In the genomic region with DNA sequence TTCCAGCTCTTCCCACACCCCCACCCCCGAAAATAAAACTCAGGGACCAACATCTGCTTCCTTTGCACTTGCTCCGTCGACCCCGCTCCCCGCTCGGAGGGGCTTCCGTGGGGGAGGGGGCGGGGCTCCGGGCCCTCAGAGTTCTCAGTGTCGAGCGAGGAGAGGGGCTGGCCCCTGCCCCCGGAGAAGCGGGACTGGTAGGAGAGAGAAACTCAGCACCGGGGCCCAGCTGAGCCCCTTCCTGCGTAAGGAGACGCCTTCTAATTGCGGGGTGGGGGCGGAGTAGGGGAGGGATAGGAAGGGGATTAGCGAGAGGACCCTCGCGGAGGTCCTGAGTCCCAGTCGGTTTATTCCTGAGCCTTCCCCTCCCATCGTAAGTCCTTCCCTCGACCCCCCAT, we compare ENCODE assay signal across 14 cellular contexts. TPM values are rescaled to one million over a fixed set of nuclear protein-coding genes. Genes with fewer than 3 reads are reported as not detected.
DNase-seq lines count a peak whose midpoint lies in the region; ATAC-seq and TF ChIP-seq lines count a peak whose summit lies in the region.
"Had no signal": no experiment of that assay in that cellular context is flagged by ENCODE, and none has a peak within 500 bp of the region (broad histone marks: within the 10 kb centered on the region; RNA-seq: fewer than 3 reads in every experiment).

No MANE protein-coding gene starts in this region.

- H3K9me3 Mint-ChIP-seq in progenitor cell of endocrine pancreas (ENCODE audit: low read depth) = no peaks in the 10 kb centered on the region

- no peaks in the 10 kb centered on the region for H4K20me1 ChIP-seq in DOHH2 (ENCODE audit: control insufficient read depth, insufficient read depth, low read depth, low read length)

- peak overlapping the region; percentile 28 for H3K27ac ChIP-seq in DOHH2 (ENCODE audit: low read depth, low read length)
- peak overlapping the region; percentile 49 to 94 (median 86) for H3K27ac ChIP-seq in Peyer's patch
- peak overlapping the region in 2 of 4 donors; percentile 10 to 50 for H3K27ac ChIP-seq in esophagus squamous epithelium
- H3K27ac ChIP-seq: pancreas had no signal

- H3K4me3 ChIP-seq in DOHH2 (ENCODE audit: low read length) (peak overlapping the region; percentile 67), Peyer's patch (peak overlapping the region; percentile 31 to 68 (median 56)), esophagus squamous epithelium (peak overlapping the region in 3 of 4 donors; percentile 47 to 69 (median 53))

- WGBS in esophagus squamous epithelium, 2 donors = 12 to 20% methylated on average over 6 to 9 of the region's 24 CpGs

- TF ChIP-seq POLR2A in Peyer's patch (IDR thresholded peaks at IDR 0.05) = no peak
- TF ChIP-seq POLR2A in esophagus squamous epithelium (IDR thresholded peaks at IDR 0.05) = no peak

- H3K27ac Mint-ChIP-seq in progenitor cell of endocrine pancreas = no peak overlapping the region

- no peaks in the 10 kb centered on the region for H3K36me3 Mint-ChIP-seq in progenitor cell of endocrine pancreas (ENCODE audit: insufficient read depth)

- H3K27me3 ChIP-seq in DOHH2 (ENCODE audit: control insufficient read depth, low read length) (no peaks in the 10 kb centered on the region), Peyer's patch (no peaks in the 10 kb centered on the region), esophagus squamous epithelium (peaks cover 0 to 63% (median 4%) of the 10 kb centered on the region in 4 donors)
- H3K27me3 ChIP-seq: pancreas had no signal

- H3K9me2 ChIP-seq in DOHH2 (replicated peaks; ENCODE audit: control insufficient read depth, low read length) = no peaks in the 10 kb centered on the region

- peak in 1 of 3 donors; percentile 54 for DNase-seq in Peyer's patch
- DNase-seq in esophagus squamous epithelium (lab: John Stamatoyannopoulos, UW) = no peak
- no peak for DNase-seq in progenitor cell of endocrine pancreas (ENCODE audit: low spot score, unreplicated experiment)
- no peak for DNase-seq in pons (ENCODE audit: low spot score)
- DNase-seq in NCI-H2081 treated with DMSO at 0.1 percent for 48 hours (lab: John Stamatoyannopoulos, UW) = no peak
- DNase-seq in NK-92 (lab: John Stamatoyannopoulos, UW; ENCODE audit: unreplicated experiment) = no peak
- DNase-seq: erythroblast, IMR-90 had no signal

- H3K4me1 ChIP-seq in DOHH2 (ENCODE audit: control insufficient read depth, low read length) (peaks cover 59% of the 10 kb centered on the region), Peyer's patch (peaks cover 5 to 52% (median 17%) of the 10 kb centered on the region in 4 donors), esophagus squamous epithelium (peaks cover 6 to 31% (median 13%) of the 10 kb centered on the region in 3 donors)
- H3K4me1 ChIP-seq: pancreas had no signal

- H3K4me1 Mint-ChIP-seq in progenitor cell of endocrine pancreas (ENCODE audit: low read depth) = peaks cover 7% of the 10 kb centered on the region

- H3K4me3 Mint-ChIP-seq in progenitor cell of endocrine pancreas (ENCODE audit: low read depth) = peak overlapping the region; percentile 62

- H3F3A ChIP-seq in DOHH2 (ENCODE audit: control insufficient read depth, insufficient read depth) = peaks cover 21% of the 10 kb centered on the region

- H3K4me2 ChIP-seq in DOHH2 (ENCODE audit: low read length) = peak overlapping the region; percentile 78

- ATAC-seq in HG03196 (IDR thresholded peaks at IDR 0.05; ENCODE audit: unreplicated experiment) = no peak
- ATAC-seq: Panc1 had no signal

- no peaks in the 10 kb centered on the region for H3K36me3 ChIP-seq in DOHH2 (ENCODE audit: control insufficient read depth, low read length)
- no peaks in the 10 kb centered on the region for H3K36me3 ChIP-seq in Peyer's patch
- H3K36me3 ChIP-seq in esophagus squamous epithelium = no peaks in the 10 kb centered on the region
- H3K36me3 ChIP-seq: pancreas had no signal

- TF ChIP-seq CTCF in DOHH2 (IDR thresholded peaks at IDR 0.05; ENCODE audit: low read depth, low read length, poor library complexity, severe bottlenecking) (no peak), Peyer's patch (IDR thresholded peaks at IDR 0.05) (no peak), esophagus squamous epithelium (IDR thresholded peaks at IDR 0.05) (no peak), progenitor cell of endocrine pancreas (IDR thresholded peaks at IDR 0.05; ENCODE audit: unreplicated experiment) (no peak)

- H3K27me3 Mint-ChIP-seq in progenitor cell of endocrine pancreas = peaks cover 79% of the 10 kb centered on the region

- no peaks in the 10 kb centered on the region for H3K9me3 ChIP-seq in DOHH2 (ENCODE audit: control insufficient read depth, insufficient read depth, low read length)
- no peaks in the 10 kb centered on the region for H3K9me3 ChIP-seq in Peyer's patch
- H3K9me3 ChIP-seq in esophagus squamous epithelium = no peaks in the 10 kb centered on the region
- H3K9me3 ChIP-seq: pancreas had no signal

- no peaks in the 10 kb centered on the region for H3K79me2 ChIP-seq in DOHH2 (ENCODE audit: control insufficient read depth, low read length)

- intact Hi-C loops in esophagus squamous epithelium (cut with DNase I) = no loop called here

RNA-seq across cellular contexts. Expression of gene SLC22A7, which starts 22.3 kb away (rescaled TPM):
- under 1 TPM in 1 of 4 donors, not detected in 3; 0.80 TPM for total RNA-seq in Peyer's patch
- total RNA-seq in esophagus squamous epithelium = not detected
- total RNA-seq in progenitor cell of endocrine pancreas = not detected in 2 replicates
- total RNA-seq: activated CD8-positive, alpha-beta memory T cell treated with anti-CD3 and anti-CD28 coated beads for 36 hours; H4; IMR-90 had no signal

RNA-seq across cellular contexts. Expression of gene TTBK1, which starts 32.5 kb away (rescaled TPM):
- total RNA-seq in Peyer's patch = 1 to 10 TPM in 3 of 4 donors, not detected in 1; 1.4 to 2.4 (median 1.4) TPM
- under 1 TPM in 1 of 4 donors, not detected in 3; 0.13 TPM for total RNA-seq in esophagus squamous epithelium
- total RNA-seq in progenitor cell of endocrine pancreas = 1.4 and 1.7 TPM in 2 replicates
- total RNA-seq: H4, IMR-90 had no signal

RNA-seq across cellular contexts. Expression of gene CRIP3, which starts 32.8 kb away (rescaled TPM):
- total RNA-seq in Peyer's patch (1 to 10 TPM in 1 of 4 donors, not detected in 3; 6.8 TPM), esophagus squamous epithelium (under 1 TPM in 3 of 4 donors, not detected in 1; 0.38 to 0.72 (median 0.41) TPM), progenitor cell of endocrine pancreas (2.3 and 2.4 TPM in 2 replicates)
- total RNA-seq: H4, IMR-90 had no signal

RNA-seq across cellular contexts. Expression of gene DNPH1, which starts 46.5 kb away (rescaled TPM):
- total RNA-seq in Peyer's patch = 100 to 1,000 TPM; 138 to 304 (median 176) TPM
- 100 to 1,000 TPM in 1 of 4 donors, 10 to 100 TPM in 3; 57.7 to 101 (median 81.5) TPM for total RNA-seq in esophagus squamous epithelium
- total RNA-seq in progenitor cell of endocrine pancreas = 33.9 and 39.0 TPM in 2 replicates
